In genomic region chr10:133349577-133350011, GRCh38 we compare ENCODE assay signal across 17 cellular contexts. TPM values are rescaled to one million over a fixed set of nuclear protein-coding genes. Genes with fewer than 3 reads are reported as not detected.
"Had no signal": no experiment of that assay in that cellular context is flagged by ENCODE, and none has a peak within 500 bp of the region (broad histone marks: within the 10 kb centered on the region; RNA-seq: fewer than 3 reads in every experiment).

No MANE protein-coding gene starts in this region.

- H3K9me3 ChIP-seq: esophagus muscularis mucosa, tibial artery, vagina had no signal

- H3K36me3 Mint-ChIP-seq: immature natural killer cell; naive thymus-derived CD4-positive, alpha-beta T cell; WTC11 had no signal

- H3K4me1 ChIP-seq: tibial artery, vagina had no signal

- H3K4me3 ChIP-seq: cardiac muscle cell, esophagus muscularis mucosa, smooth muscle cell, tibial artery, vagina had no signal

- H3K27ac ChIP-seq: cardiac muscle cell, esophagus muscularis mucosa, tibial artery, vagina had no signal

- H3K36me3 ChIP-seq: cardiac muscle cell, esophagus muscularis mucosa, tibial artery, vagina had no signal

- DNase-seq: activated CD4-positive, alpha-beta T cell treated with anti-CD3 and anti-CD28 coated beads for 48 hours; activated CD8-positive, alpha-beta memory T cell treated with anti-CD3 and anti-CD28 coated beads, Interleukin-2, amount 50 U/mL, for 48 hours; activated CD8-positive, alpha-beta T cell treated with anti-CD3 and anti-CD28 coated beads, Interleukin-2, amount 10 ng/mL, durations not matched to agents 7 days and 5 days; activated naive CD4-positive, alpha-beta T cell treated with Interleukin-2 at 50 U/mL for 16 hours; glutamatergic neuron; immature natural killer cell; naive thymus-derived CD4-positive, alpha-beta T cell; T-helper 17 cell; tibial artery had no signal

- H3K27ac Mint-ChIP-seq: immature natural killer cell, T-helper 17 cell, WTC11 had no signal

- ATAC-seq: activated CD8-positive, alpha-beta T cell treated with anti-CD3 and anti-CD28 coated beads, Interleukin-2, amount 10 ng/mL, durations not matched to agents 7 days and 5 days; naive thymus-derived CD4-positive, alpha-beta T cell; T-helper 17 cell; WTC11 had no signal

- H3K4me2 ChIP-seq: smooth muscle cell had no signal

- H3K9me3 Mint-ChIP-seq: immature natural killer cell; naive thymus-derived CD4-positive, alpha-beta T cell; WTC11 had no signal

- H3K4me1 Mint-ChIP-seq: immature natural killer cell had no signal

- H3K4me3 Mint-ChIP-seq: activated CD8-positive, alpha-beta T cell treated with anti-CD3 and anti-CD28 coated beads, Interleukin-2, amount 10 ng/mL, durations not matched to agents 7 days and 5 days; immature natural killer cell; naive thymus-derived CD4-positive, alpha-beta T cell; T-helper 17 cell; WTC11 had no signal

- H3K27me3 ChIP-seq: cardiac muscle cell, vagina had no signal

RNA-seq across cellular contexts. Expression of gene PRAP1, which starts 2.4 kb away (rescaled TPM):
- total RNA-seq: activated CD8-positive, alpha-beta T cell treated with anti-CD3 and anti-CD28 coated beads, Interleukin-2, amount 10 ng/mL, durations not matched to agents 7 days and 5 days; esophagus muscularis mucosa; fibroblast of villous mesenchyme; lung microvascular endothelial cell; mononuclear cell; naive thymus-derived CD4-positive, alpha-beta T cell; smooth muscle cell; T-helper 17 cell; vagina had no signal
- polyA plus RNA-seq: immature natural killer cell; naive thymus-derived CD4-positive, alpha-beta T cell had no signal

RNA-seq across cellular contexts. Expression of gene CALY, which starts 12.9 kb away (rescaled TPM):
- total RNA-seq: activated CD8-positive, alpha-beta T cell treated with anti-CD3 and anti-CD28 coated beads, Interleukin-2, amount 10 ng/mL, durations not matched to agents 7 days and 5 days; fibroblast of villous mesenchyme; lung microvascular endothelial cell had no signal
- polyA plus RNA-seq: immature natural killer cell had no signal
